In genomic region chr5:83077662-83078261, GRCh38 we compare ENCODE assay signal across 8 cellular contexts. TPM values are rescaled to one million over a fixed set of nuclear protein-coding genes. Genes with fewer than 3 reads are reported as not detected.
A peak's percentile ranks its signal among the peaks of the same experiment; 100 is the strongest.
DNase-seq lines count a peak whose midpoint lies in the region; ATAC-seq and TF ChIP-seq lines count a peak whose summit lies in the region.

No MANE protein-coding gene starts in this region.

- peaks cover 14% of the 10 kb centered on the region; the same call in 1 of the 2 replicates for H4K20me1 ChIP-seq in DND-41 (ENCODE audit: insufficient read depth, low read length)

- TF ChIP-seq CTCF in DND-41 (IDR thresholded peaks at IDR 0.05; ENCODE audit: borderline replicate concordance, extremely low read depth, low read length, poor library complexity, severe bottlenecking) (no peak), WI38 (IDR thresholded peaks at IDR 0.05; ENCODE audit: low read depth, low read length) (no peak), foreskin fibroblast (IDR thresholded peaks at IDR 0.05; ENCODE audit: low read depth, low read length) (no peak), progenitor cell of endocrine pancreas (IDR thresholded peaks at IDR 0.05; ENCODE audit: unreplicated experiment) (no peak)

- no peaks in the 10 kb centered on the region for H3K9me3 ChIP-seq in DND-41 (ENCODE audit: insufficient read depth, low read length, severe bottlenecking)

- peaks cover 48% of the 10 kb centered on the region for H3K4me1 ChIP-seq in DND-41 (ENCODE audit: insufficient read depth, low read length)

- peaks cover 89% of the 10 kb centered on the region for H3K79me2 ChIP-seq in DND-41 (ENCODE audit: insufficient read depth, low read length)

- ATAC-seq in DND-41 (ENCODE audit: insufficient read depth, low read depth) (peak; percentile 8), GM21390 (IDR thresholded peaks at IDR 0.05; ENCODE audit: unreplicated experiment) (peak; percentile 5)

- H3K27ac Mint-ChIP-seq in progenitor cell of endocrine pancreas: peak overlapping the region; percentile 99

- peaks cover 14% of the 10 kb centered on the region for H3K36me3 Mint-ChIP-seq in progenitor cell of endocrine pancreas (ENCODE audit: insufficient read depth)

- H3K4me2 ChIP-seq in DND-41 (ENCODE audit: insufficient read depth, low read length): peak overlapping the region; percentile 78

- peaks cover 25% of the 10 kb centered on the region for H3K4me1 Mint-ChIP-seq in progenitor cell of endocrine pancreas (ENCODE audit: low read depth)

- H3K4me3 Mint-ChIP-seq in progenitor cell of endocrine pancreas (ENCODE audit: low read depth): peak overlapping the region; percentile 98

- no peak for DNase-seq in DND-41
- DNase-seq in HPDE6-E6E7 (ENCODE audit: extremely low spot score): peak; percentile 3
- peak in 1 of 2 donors; percentile 42 for DNase-seq in foreskin fibroblast
- peak; percentile 9 for DNase-seq in progenitor cell of endocrine pancreas (ENCODE audit: low spot score, unreplicated experiment)
- no peak for DNase-seq in COLO668 (lab: John Stamatoyannopoulos, UW; ENCODE audit: unreplicated experiment)
- no peak for DNase-seq in NCI-H187 (lab: John Stamatoyannopoulos, UW)

- H3K27me3 ChIP-seq in DND-41 (ENCODE audit: insufficient read depth, low read length, poor library complexity): no peaks in the 10 kb centered on the region

- peak overlapping the region; percentile 76 for H3K9ac ChIP-seq in DND-41 (ENCODE audit: low read depth, low read length)

- H2AFZ ChIP-seq in DND-41 (ENCODE audit: low read depth, low read length): peak overlapping the region; percentile 89

- H3K4me3 ChIP-seq in DND-41 (ENCODE audit: low read depth in 1 of 2, low read length in 2 of 2) (peak overlapping the region; percentile 71 to 81), WI38 (ENCODE audit: low read depth, low read length) (peak overlapping the region; percentile 98), foreskin fibroblast (ENCODE audit: low read depth in 1 of 2, low read length in 2 of 2) (peak overlapping the region; percentile 61 to 95)

- peaks cover 13% of the 10 kb centered on the region for H3K36me3 ChIP-seq in DND-41 (ENCODE audit: insufficient read depth, low read length)

- peak overlapping the region; percentile 88 for H3K27ac ChIP-seq in DND-41 (ENCODE audit: low read length)

- peaks cover 6% of the 10 kb centered on the region for H3K27me3 Mint-ChIP-seq in progenitor cell of endocrine pancreas

- peaks cover 2% of the 10 kb centered on the region for H3K9me3 Mint-ChIP-seq in progenitor cell of endocrine pancreas (ENCODE audit: low read depth)

RNA-seq across cellular contexts. Expression of gene XRCC4, which starts 0.4 kb away (rescaled TPM):
- 12.9 and 13.1 TPM in 2 replicates for total RNA-seq in progenitor cell of endocrine pancreas

RNA-seq across cellular contexts. Expression of gene TMEM167A, which starts 0.6 kb away (rescaled TPM):
- total RNA-seq in progenitor cell of endocrine pancreas: 150 and 152 TPM in 2 replicates

Comparison
In these comparisons a context has a peak if more than half of its experiments do, and no peak if none do; other contexts are left out.
1. DNase-seq: peak in HPDE6-E6E7 (single experiment) and progenitor cell of endocrine pancreas (single experiment); none in DND-41 (single experiment), COLO668 (single experiment) and NCI-H187 (0 of 2).
2. Peak in every context shown above with its lines, with median percentiles within 50 percentile points of each other: H3K4me3 ChIP-seq.